ENCODE assay signal across 9 cellular contexts in the genomic region with DNA sequence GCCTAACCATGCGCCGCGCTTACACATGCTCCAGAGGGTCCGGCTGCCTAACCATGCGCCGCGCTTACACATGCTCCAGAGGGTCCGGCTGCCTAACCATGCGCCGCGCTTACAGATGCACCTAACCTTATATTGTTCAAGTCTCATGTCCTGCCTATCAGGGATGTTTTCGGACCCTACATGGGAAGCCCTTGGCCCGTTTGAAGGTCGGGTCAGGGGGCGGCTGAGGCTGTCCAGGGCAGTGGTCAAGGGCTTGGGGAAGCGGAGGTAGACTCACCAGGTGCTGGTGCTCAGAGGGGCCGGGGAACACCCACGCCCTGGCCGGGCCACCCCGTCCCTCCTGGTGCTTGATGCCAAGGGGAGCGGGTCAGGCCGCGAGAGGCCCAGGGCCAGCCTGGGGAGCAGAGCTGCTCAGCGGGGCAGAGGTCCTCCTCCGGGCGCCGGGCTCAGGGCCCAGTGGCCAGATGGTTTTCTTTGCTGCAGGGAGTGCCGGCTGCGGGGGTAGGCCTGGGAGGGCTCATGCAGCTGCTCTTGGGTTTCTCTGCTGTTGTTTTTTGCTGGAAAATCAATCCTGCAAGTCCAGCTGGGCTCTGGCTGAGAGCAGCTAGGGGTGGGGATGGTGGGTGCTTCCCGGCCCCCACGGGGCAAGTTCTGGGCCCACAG. TPM values are rescaled to one million over a fixed set of nuclear protein-coding genes. Genes with fewer than 3 reads are reported as not detected.
A peak's percentile ranks its signal among the peaks of the same experiment; 100 is the strongest.
DNase-seq lines count a peak whose midpoint lies in the region; ATAC-seq, FAIRE-seq and TF ChIP-seq lines count a peak whose summit lies in the region.
"Had no signal": no experiment of that assay in that cellular context is flagged by ENCODE, and none has a peak within 500 bp of the region (broad histone marks: within the 10 kb centered on the region; RNA-seq: fewer than 3 reads in every experiment).

No MANE protein-coding gene starts in this region.

- ATAC-seq in pancreas (peak; percentile 28 to 67 (median 64)), GM18858 (IDR thresholded peaks at IDR 0.05; ENCODE audit: unreplicated experiment) (no peak)

- 59 to 60% methylated on average over 28 of the region's 31 CpGs for WGBS in pancreas, 2 donors

- no peaks in the 10 kb centered on the region for H3K27me3 Mint-ChIP-seq in Calu3 (ENCODE audit: unreplicated experiment)

- H3K9ac ChIP-seq in BLaER1 treated with 17β-estradiol and CSF1 and Interleukin-3, amounts not matched to agents 10 nM and 100 nM: peak overlapping the region in 9 of 11 experiments; percentile 9 to 64 (median 44); a peak in 18 of 22 replicates

- CTCF ChIA-PET in Calu3 (lab: Charles Lee): no interaction called here

- H3K36me3 ChIP-seq in BLaER1 treated with 17β-estradiol and CSF1 and Interleukin-3, amounts not matched to agents 10 nM and 100 nM: peaks cover 19 to 32% (median 25%) of the 10 kb centered on the region in 11 experiments
- peaks cover 0 to 7% (median 6%) of the 10 kb centered on the region in 3 donors for H3K36me3 ChIP-seq in pancreas
- peaks cover 3% of the 10 kb centered on the region for H3K36me3 ChIP-seq in HAP-1 (replicated peaks)

- no peaks in the 10 kb centered on the region for H3K9me3 Mint-ChIP-seq in Calu3 (ENCODE audit: low read depth, unreplicated experiment)

- peak; percentile 77 for DNase-seq in RPMI7951 (ENCODE audit: low read depth)
- DNase-seq in glomerular visceral epithelial cell (ENCODE audit: extremely low spot score): peak; percentile 33
- peak in 4 of 6 donors; percentile 68 to 86 (median 78) for DNase-seq in pancreas
- no peak for DNase-seq in HAP-1 (ENCODE audit: low spot score in 2 of 2)
- no peak for DNase-seq in Calu3
- no peak for DNase-seq in DMS79 (lab: John Stamatoyannopoulos, UW)
- DNase-seq: NCI-H1436 had no signal

- peaks cover 34% of the 10 kb centered on the region for H3K36me3 Mint-ChIP-seq in Calu3 (ENCODE audit: insufficient read depth, unreplicated experiment)

- no peak overlapping the region for H3K4me3 ChIP-seq in BLaER1 treated with 17β-estradiol and CSF1 and Interleukin-3, amounts not matched to agents 10 nM and 100 nM
- H3K4me3 ChIP-seq in pancreas (no peak overlapping the region), HAP-1 (no peak overlapping the region)

- peak overlapping the region in 8 of 11 experiments; percentile 33 to 69 (median 57); a peak in 16 of 22 replicates for H3K27ac ChIP-seq in BLaER1 treated with 17β-estradiol and CSF1 and Interleukin-3, amounts not matched to agents 10 nM and 100 nM
- peak overlapping the region in 2 of 4 donors; percentile 30 to 38 for H3K27ac ChIP-seq in pancreas

- H3K4me3 Mint-ChIP-seq in Calu3 (ENCODE audit: low read depth, unreplicated experiment): no peak overlapping the region

- no TSS peak for BruUV-seq in Calu3 (replicated peaks; lab: Mats Ljungman, UMichigan)

- FAIRE-seq in pancreas (lab: Jason Lieb, UNC): no peak

- peaks cover 52 to 96% (median 84%) of the 10 kb centered on the region in 10 experiments for H3K4me1 ChIP-seq in BLaER1 treated with 17β-estradiol and CSF1 and Interleukin-3, amounts not matched to agents 10 nM and 100 nM
- H3K4me1 ChIP-seq in pancreas: peaks cover 10 to 35% (median 19%) of the 10 kb centered on the region in 3 donors
- H3K4me1 ChIP-seq in HAP-1: no peaks in the 10 kb centered on the region

- H3K9me3 ChIP-seq in BLaER1 treated with 17β-estradiol and CSF1 and Interleukin-3, amounts not matched to agents 10 nM and 100 nM (replicated peaks in 1 of 11): no peaks in the 10 kb centered on the region
- H3K9me3 ChIP-seq in pancreas: no peaks in the 10 kb centered on the region
- H3K9me3 ChIP-seq in HAP-1: no peaks in the 10 kb centered on the region

- in situ Hi-C loops in HAP-1 (cut with MboI; ENCODE audit: low sequenced_read_pairs): no loop called here

- H4K20me1 ChIP-seq in BLaER1 treated with 17β-estradiol and CSF1 and Interleukin-3, amounts not matched to agents 10 nM and 100 nM: peaks cover 23 to 64% (median 45%) of the 10 kb centered on the region in 11 experiments; a peak in 18 of 22 replicates

- TF ChIP-seq CTCF in pancreas (IDR thresholded peaks at IDR 0.05) (no peak), Calu3 (IDR thresholded peaks at IDR 0.05; ENCODE audit: unreplicated experiment) (no peak)

- peaks cover 0 to 5% (median 0%) of the 10 kb centered on the region in 11 experiments; a peak in 1 of 22 replicates for H3K27me3 ChIP-seq in BLaER1 treated with 17β-estradiol and CSF1 and Interleukin-3, amounts not matched to agents 10 nM and 100 nM
- H3K27me3 ChIP-seq in pancreas (no peaks in the 10 kb centered on the region), HAP-1 (ENCODE audit: low read depth) (no peaks in the 10 kb centered on the region)

- H3K4me1 Mint-ChIP-seq in Calu3 (ENCODE audit: low read depth, unreplicated experiment): peaks cover 7% of the 10 kb centered on the region

- H3K27ac Mint-ChIP-seq in Calu3 (ENCODE audit: unreplicated experiment): no peak overlapping the region

- intact Hi-C loops in pancreas (cut with DNase I): no loop called here
- intact Hi-C loops in Calu3 (cut with micrococcal nuclease; ENCODE audit: unreplicated experiment): no loop called here

- peak overlapping the region; percentile 73 to 86 (median 80) for H3K4me2 ChIP-seq in BLaER1 treated with 17β-estradiol and CSF1 and Interleukin-3, amounts not matched to agents 10 nM and 100 nM

RNA-seq across cellular contexts. Expression of gene SPON2, which starts 35.4 kb away (rescaled TPM):
- 3.8 and 7.7 TPM in 2 replicates for total RNA-seq in RPMI7951 (2014; rRNA removed; shearing (Covaris generic))
- total RNA-seq in pancreas (10 to 100 TPM in 3 of 6 donors, 1 to 10 TPM in 3; 3.1 to 45.2 (median 8.5) TPM), Calu3 (2022) (2.2 and 2.4 TPM in 2 replicates)
- polyA plus RNA-seq in pancreas: 10 to 100 TPM; 10.1 to 13.0 TPM

RNA-seq across cellular contexts. Expression of gene CTBP1, which starts 41.2 kb away (rescaled TPM):
- total RNA-seq in RPMI7951 (2014; rRNA removed; shearing (Covaris generic)): 61.3 and 97.9 TPM in 2 replicates
- total RNA-seq in pancreas (100 to 1,000 TPM in 4 of 6 donors, 10 to 100 TPM in 2; 91.5 to 131 (median 108) TPM), Calu3 (2022) (115 and 130 TPM in 2 replicates)
- 100 to 1,000 TPM; 129 to 131 TPM for polyA plus RNA-seq in pancreas

Comparison
In these comparisons a context has a peak if more than half of its experiments do, and no peak if none do; other contexts are left out.
1. DNase-seq: peak in RPMI7951 (single experiment), glomerular visceral epithelial cell (single experiment) and pancreas (4 of 6); none in HAP-1 (0 of 2), Calu3 (single experiment) and DMS79 (single experiment).